20 cellular contexts compared by ENCODE assay signal in genomic region chr12:30968211-30968610, GRCh38. TPM values are rescaled to one million over a fixed set of nuclear protein-coding genes. Genes with fewer than 3 reads are reported as not detected.
DNase-seq lines count a peak whose midpoint lies in the region; ATAC-seq and TF ChIP-seq lines count a peak whose summit lies in the region.
"Had no signal": no experiment of that assay in that cellular context is flagged by ENCODE, and none has a peak within 500 bp of the region (broad histone marks: within the 10 kb centered on the region; RNA-seq: fewer than 3 reads in every experiment).

No MANE protein-coding gene starts in this region.

- H3K4me3 ChIP-seq in osteoblast (ENCODE audit: insufficient read depth, low read length) (no peak overlapping the region), endodermal cell (ENCODE audit: low read length) (no peak overlapping the region), coronary artery (no peak overlapping the region)

- H3K36me3 ChIP-seq in osteoblast (ENCODE audit: insufficient read depth, low read length) (no peaks in the 10 kb centered on the region), endodermal cell (ENCODE audit: control insufficient read depth, insufficient read depth, low read length) (no peaks in the 10 kb centered on the region)

- H3K4me1 ChIP-seq in osteoblast (ENCODE audit: insufficient read depth, low read length) (no peaks in the 10 kb centered on the region), endodermal cell (ENCODE audit: control insufficient read depth, insufficient read depth, low read length) (no peaks in the 10 kb centered on the region)

- in situ Hi-C loops in G401 (cut with HindIII; ENCODE audit: low sequenced_read_pairs): no loop called here

- no peak overlapping the region for H3K4me3 Mint-ChIP-seq in endodermal cell
- H3K4me3 Mint-ChIP-seq: CD8-positive, alpha-beta memory T cell; IgD-negative memory B cell had no signal

- no peaks in the 10 kb centered on the region for H4K20me1 ChIP-seq in osteoblast (ENCODE audit: insufficient read depth, low read length)

- peak; percentile 68 for DNase-seq in G401 (ENCODE audit: low spot score)
- peak; percentile 63 for DNase-seq in cerebellar cortex (ENCODE audit: low spot score)
- peak; percentile 58 for DNase-seq in left cardiac atrium
- DNase-seq in osteoblast (ENCODE audit: insufficient read length, low spot score, missing footprints): peak; percentile 76
- DNase-seq in endodermal cell: no peak
- DNase-seq in coronary artery (ENCODE audit: low spot score): no peak
- DNase-seq: Calu3; CD8-positive, alpha-beta memory T cell; MV-4-11; NCI-H1105 treated with DMSO at 0.1 percent for 48 hours; NCI-H2029 treated with DMSO at 0.1 percent for 48 hours; NCI-H2171; NCI-H524 treated with DMSO at 0.1 percent for 48 hours; NCI-H82; OCI-M1; SHP77 had no signal

- H3K27ac ChIP-seq in osteoblast (ENCODE audit: low read depth, low read length) (no peak overlapping the region), endodermal cell (ENCODE audit: low read depth, low read length) (no peak overlapping the region), coronary artery (no peak overlapping the region)
- H3K27ac ChIP-seq: C4-2B had no signal

- H3K27ac Mint-ChIP-seq in endodermal cell: no peak overlapping the region
- H3K27ac Mint-ChIP-seq: CD8-positive, alpha-beta memory T cell; IgD-negative memory B cell had no signal

- H3K36me3 Mint-ChIP-seq in endodermal cell (ENCODE audit: low read depth): no peaks in the 10 kb centered on the region
- H3K36me3 Mint-ChIP-seq: CD8-positive, alpha-beta memory T cell had no signal

- H3K9me3 Mint-ChIP-seq in endodermal cell: no peaks in the 10 kb centered on the region
- H3K9me3 Mint-ChIP-seq: CD8-positive, alpha-beta memory T cell; IgD-negative memory B cell had no signal

- H3K4me1 Mint-ChIP-seq in endodermal cell: peaks cover 8% of the 10 kb centered on the region
- H3K4me1 Mint-ChIP-seq: CD8-positive, alpha-beta memory T cell had no signal

- peaks cover 11% of the 10 kb centered on the region for H3K27me3 Mint-ChIP-seq in endodermal cell (ENCODE audit: insufficient read depth)

- H3K9ac ChIP-seq in endodermal cell (ENCODE audit: extremely low read depth, low read length, poor library complexity, severe bottlenecking): no peak overlapping the region

- 89 to 94% methylated on average over 5 of the region's 5 CpGs for WGBS in endodermal cell (ENCODE audit: insufficient coverage in 1 of 2, insufficient read length in 1 of 2), 2 experiments

- H3K4me2 ChIP-seq in osteoblast (ENCODE audit: insufficient read depth, low read length): no peak overlapping the region

- intact Hi-C loops in left cardiac atrium (cut with DNase I): no loop called here

- no peaks in the 10 kb centered on the region for H3K9me3 ChIP-seq in osteoblast (ENCODE audit: low read depth, low read length)
- no peaks in the 10 kb centered on the region for H3K9me3 ChIP-seq in endodermal cell (ENCODE audit: control insufficient read depth, low read length)

- H2AFZ ChIP-seq in osteoblast (ENCODE audit: low read length): no peak overlapping the region

- peak; percentile 74 to 87 for ATAC-seq in left cardiac atrium
- ATAC-seq in HG03457 (IDR thresholded peaks at IDR 0.05; ENCODE audit: unreplicated experiment): no peak
- ATAC-seq: HCT116 had no signal

- H3K79me2 ChIP-seq in osteoblast (ENCODE audit: insufficient read depth, low read length): no peaks in the 10 kb centered on the region

- no peak for TF ChIP-seq CTCF in osteoblast (IDR thresholded peaks at IDR 0.05; ENCODE audit: extremely low read depth, low read depth, low read length)
- TF ChIP-seq CTCF in endodermal cell (conservative IDR thresholded peaks at IDR 0.05): no peak
- no peak for TF ChIP-seq CTCF in coronary artery (IDR thresholded peaks at IDR 0.05)

- H3K27me3 ChIP-seq in osteoblast (ENCODE audit: insufficient read depth, low read length) (no peaks in the 10 kb centered on the region), endodermal cell (ENCODE audit: control insufficient read depth, insufficient read depth, low read length, poor library complexity, severe bottlenecking) (no peaks in the 10 kb centered on the region)

RNA-seq across cellular contexts. Expression of gene TSPAN11, which starts 41.7 kb away (rescaled TPM):
- not detected in 2 replicates for total RNA-seq in G401 (2014; rRNA removed; shearing (Covaris generic))
- total RNA-seq in left cardiac atrium: 1 to 10 TPM; 2.5 to 3.8 TPM
- 5.4 and 10.0 TPM in 2 replicates for total RNA-seq in osteoblast
- 1 to 10 TPM in 1 of 2 donors, under 1 TPM in 1; 0.20 to 3.6 TPM for total RNA-seq in endodermal cell
- polyA plus RNA-seq in endodermal cell (2013, experiment 1 of 2): 17.7 TPM
- polyA plus RNA-seq in endodermal cell (2013, experiment 2 of 2): 15.9 TPM
- total RNA-seq: Calu3; CD8-positive, alpha-beta memory T cell had no signal
- polyA plus RNA-seq: CD8-positive, alpha-beta memory T cell; IgD-negative memory B cell had no signal

Comparison
In these comparisons a context has a peak if more than half of its experiments do, and no peak if none do; other contexts are left out.
1. DNase-seq: peak in G401 (single experiment), cerebellar cortex (single experiment), left cardiac atrium (single experiment) and osteoblast (single experiment); none in endodermal cell (single experiment) and coronary artery (single experiment).